Comparison of ENCODE assay signal across 8 cellular contexts in the genomic region with DNA sequence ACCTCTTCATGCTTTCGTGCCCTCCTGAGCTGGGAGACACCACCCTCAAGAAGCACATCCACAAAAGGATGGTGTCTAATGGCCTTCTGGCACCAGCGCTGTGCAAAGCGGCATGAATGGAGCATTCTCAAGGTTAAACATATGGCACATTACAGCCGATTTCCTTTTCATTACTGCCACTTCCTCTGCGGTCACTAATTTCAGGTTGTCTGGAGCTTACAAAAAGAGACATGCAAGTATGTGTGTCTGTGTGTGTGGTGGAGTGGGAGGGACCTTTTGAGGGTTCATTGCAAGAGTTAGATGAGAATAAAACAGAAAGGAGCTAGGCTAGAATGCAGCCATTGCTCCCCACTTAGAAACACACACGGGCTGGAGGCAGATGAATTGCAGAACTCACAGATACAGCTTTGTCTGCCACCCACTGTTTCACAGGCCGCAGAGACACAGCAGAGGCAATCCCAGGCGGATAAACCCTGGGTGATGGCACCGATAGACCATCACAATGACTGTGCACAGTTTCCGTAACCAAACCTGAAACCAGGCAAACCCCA.
A peak's percentile ranks its signal among the peaks of the same experiment; 100 is the strongest.
DNase-seq lines count a peak whose midpoint lies in the region; ATAC-seq, FAIRE-seq and TF ChIP-seq lines count a peak whose summit lies in the region.

No MANE protein-coding gene starts in this region.

- peaks cover 20% of the 10 kb centered on the region for H3F3A ChIP-seq in MM.1S (ENCODE audit: insufficient read depth, low read length)

- WGBS in prostate gland = 64% methylated on average over 10 of the region's 10 CpGs

- no peaks in the 10 kb centered on the region for H3K9me3 Mint-ChIP-seq in stimulated activated effector memory CD8-positive, alpha-beta T cell treated with anti-CD3 and anti-CD28 coated beads, Interleukin-12 subunit alpha, Interleukin-12 subunit beta, amount 100 ng/mL, for 72 hours

- peak overlapping the region; percentile 45 for H3K4me3 Mint-ChIP-seq in stimulated activated effector memory CD8-positive, alpha-beta T cell treated with anti-CD3 and anti-CD28 coated beads, Interleukin-12 subunit alpha, Interleukin-12 subunit beta, amount 100 ng/mL, for 72 hours

- DNase-seq in GM18507 (ENCODE audit: extremely low spot score, insufficient read length, low read depth) (no peak), MM.1S (peak; percentile 95), globus pallidus (ENCODE audit: low spot score) (peak; percentile 79), NCI-H82 treated with DMSO at 0.1 percent for 48 hours (lab: John Stamatoyannopoulos, UW; ENCODE audit: unreplicated experiment) (no peak), prostate gland (ENCODE audit: low spot score) (no peak)
- DNase-seq in activated CD4-positive, alpha-beta T cell treated with anti-CD3 and anti-CD28 coated beads for 48 hours = peak; percentile 59
- peak; percentile 14 to 62 for DNase-seq in stimulated activated effector memory CD8-positive, alpha-beta T cell treated with anti-CD3 and anti-CD28 coated beads, Interleukin-12 subunit alpha, Interleukin-12 subunit beta, amount 100 ng/mL, for 72 hours (ENCODE audit: low spot score in 2 of 2)

- ATAC-seq in GM21619 (IDR thresholded peaks at IDR 0.05; ENCODE audit: unreplicated experiment) = peak; percentile 63
- ATAC-seq in stimulated activated effector memory CD8-positive, alpha-beta T cell treated with anti-CD3 and anti-CD28 coated beads, Interleukin-12 subunit alpha, Interleukin-12 subunit beta, amount 100 ng/mL, for 72 hours = peak; percentile 94

- intact Hi-C loops in prostate gland (cut with DNase I) = no loop called here

- TF ChIP-seq CTCF in MM.1S (IDR thresholded peaks at IDR 0.05; ENCODE audit: low read length) = no peak
- TF ChIP-seq CTCF in prostate gland (IDR thresholded peaks at IDR 0.05) = no peak

- peaks cover 19% of the 10 kb centered on the region for H3K27me3 ChIP-seq in MM.1S (replicated peaks; ENCODE audit: insufficient read depth, low read length)
- H3K27me3 ChIP-seq in prostate gland (replicated peaks; ENCODE audit: insufficient read depth) = no peaks in the 10 kb centered on the region

- H3K9me3 ChIP-seq in MM.1S (replicated peaks; ENCODE audit: insufficient read depth, low read length) (no peaks in the 10 kb centered on the region), prostate gland (no peaks in the 10 kb centered on the region)

- peak overlapping the region; percentile 24; the same call in 1 of the 2 replicates for H2AFZ ChIP-seq in MM.1S (ENCODE audit: low read length)

- H3K36me3 ChIP-seq in MM.1S (replicated peaks; ENCODE audit: insufficient read depth, low read length) = no peaks in the 10 kb centered on the region
- no peaks in the 10 kb centered on the region for H3K36me3 ChIP-seq in prostate gland

- no peaks in the 10 kb centered on the region for H3K79me2 ChIP-seq in MM.1S (ENCODE audit: low read length)

- peak; percentile 76 for FAIRE-seq in GM18507 (lab: Jason Lieb, UNC)

- no peak for TF ChIP-seq POLR2A in prostate gland (IDR thresholded peaks at IDR 0.05)

- H3K36me3 Mint-ChIP-seq in stimulated activated effector memory CD8-positive, alpha-beta T cell treated with anti-CD3 and anti-CD28 coated beads, Interleukin-12 subunit alpha, Interleukin-12 subunit beta, amount 100 ng/mL, for 72 hours = no peaks in the 10 kb centered on the region

- peaks cover 15% of the 10 kb centered on the region for H3K4me1 Mint-ChIP-seq in stimulated activated effector memory CD8-positive, alpha-beta T cell treated with anti-CD3 and anti-CD28 coated beads, Interleukin-12 subunit alpha, Interleukin-12 subunit beta, amount 100 ng/mL, for 72 hours

- no peak overlapping the region for H3K27ac Mint-ChIP-seq in stimulated activated effector memory CD8-positive, alpha-beta T cell treated with anti-CD3 and anti-CD28 coated beads, Interleukin-12 subunit alpha, Interleukin-12 subunit beta, amount 100 ng/mL, for 72 hours

- H3K4me2 ChIP-seq in MM.1S (ENCODE audit: low read depth, low read length) = peak overlapping the region; percentile 87

- H3K4me3 ChIP-seq in MM.1S (ENCODE audit: low read length) = peak overlapping the region; percentile 55
- no peak overlapping the region for H3K4me3 ChIP-seq in prostate gland

- H3K9ac ChIP-seq in MM.1S (ENCODE audit: low read length) = peak overlapping the region; percentile 60

- H4K20me1 ChIP-seq in MM.1S (ENCODE audit: insufficient read depth, low read length) = no peaks in the 10 kb centered on the region

- no peaks in the 10 kb centered on the region for H3K9me2 ChIP-seq in MM.1S (replicated peaks; ENCODE audit: insufficient read depth, low read length)

- peaks cover 16% of the 10 kb centered on the region for H3K4me1 ChIP-seq in MM.1S (ENCODE audit: low read length)
- no peaks in the 10 kb centered on the region for H3K4me1 ChIP-seq in prostate gland (replicated peaks)

- peak overlapping the region; percentile 87 for H3K27ac ChIP-seq in MM.1S (ENCODE audit: low read length)
- no peak overlapping the region for H3K27ac ChIP-seq in prostate gland

Comparison
In these comparisons a context has a peak if more than half of its experiments do, and no peak if none do; other contexts are left out.
1. DNase-seq: peak in MM.1S (single experiment), activated CD4-positive, alpha-beta T cell treated with anti-CD3 and anti-CD28 coated beads for 48 hours (single experiment), globus pallidus (single experiment) and stimulated activated effector memory CD8-positive, alpha-beta T cell treated with anti-CD3 and anti-CD28 coated beads, Interleukin-12 subunit alpha, Interleukin-12 subunit beta, amount 100 ng/mL, for 72 hours (2 of 2); none in GM18507 (single experiment), NCI-H82 treated with DMSO at 0.1 percent for 48 hours (single experiment) and prostate gland (single experiment).